Comparison of ENCODE assay signal across 26 cellular contexts in genomic region chr21:46437096-46437498, GRCh38. TPM values are rescaled to one million over a fixed set of nuclear protein-coding genes. Genes with fewer than 3 reads are reported as not detected.
DNase-seq lines count a peak whose midpoint lies in the region; ATAC-seq, FAIRE-seq and TF ChIP-seq lines count a peak whose summit lies in the region.
"Had no signal": no experiment of that assay in that cellular context is flagged by ENCODE, and none has a peak within 500 bp of the region (broad histone marks: within the 10 kb centered on the region; RNA-seq: fewer than 3 reads in every experiment).

No MANE protein-coding gene starts in this region.

- no peak overlapping the region for H2BK15ac ChIP-seq in mesenchymal stem cell (ENCODE audit: low read depth, poor library complexity, severe bottlenecking)

- no peak overlapping the region for H3K23ac ChIP-seq in mesenchymal stem cell (ENCODE audit: low read length in 2 of 2)

- H3K4me2 ChIP-seq in K562 (ENCODE audit: insufficient read depth, low read length) (no peak overlapping the region), mesenchymal stem cell (ENCODE audit: low read length, poor library complexity, severe bottlenecking) (no peak overlapping the region)

- no peak overlapping the region for H3K18ac ChIP-seq in mesenchymal stem cell (ENCODE audit: low read depth in 1 of 2, low read length in 2 of 2)

- H3K9me3 Mint-ChIP-seq in CD8-positive, alpha-beta T cell: no peaks in the 10 kb centered on the region
- H3K9me3 Mint-ChIP-seq: activated CD4-positive, alpha-beta T cell treated with anti-CD3 and anti-CD28 coated beads, Interleukin-2, amount 10 ng/mL, durations not matched to agents 24 days and 14 days; activated naive CD4-positive, alpha-beta T cell treated with anti-CD3 and anti-CD28 coated beads, Interleukin-2, amount 50 U/mL, for 72 hours; activated T-helper 2 cell treated with anti-CD3 and anti-CD28 coated beads, Interferon-gamma antibody, Interleukin-2, Interleukin-4, amounts not matched to agents 10 μg/mL and 5 μg/mL and 100 μg/mL, durations not matched to agents 14 hours and 24 hours and 36 hours; nephron had no signal

- H2BK120ac ChIP-seq in mesenchymal stem cell (ENCODE audit: low read depth, low read length): no peak overlapping the region

- ATAC-seq in CD8-positive, alpha-beta T cell: no peak
- no peak for ATAC-seq in K562
- no peak for ATAC-seq in HG02938 (IDR thresholded peaks at IDR 0.05; ENCODE audit: unreplicated experiment)
- ATAC-seq: activated naive CD4-positive, alpha-beta T cell treated with anti-CD3 and anti-CD28 coated beads, Interleukin-2, amount 50 U/mL, for 72 hours; T-helper 17 cell had no signal

- POLR2A ChIA-PET in CD8-positive, alpha-beta T cell (lab: Charles Lee): interaction anchor here (0.8 to 1.9 kb wide), 3 partner anchors 12 to 147 kb away, joined by 3 to 14 read pairs (median 4); no protein-coding TSS in a partner anchor
- POLR2A ChIA-PET in HEK293 (lab: Yijun Ruan, JAX): no interaction called here
- POLR2A ChIA-PET in K562 (lab: Yijun Ruan, JAX): interaction anchor here (0.6 kb wide), 2 partner anchors 8 to 1300 kb away, joined by 3 read pairs; no protein-coding TSS in a partner anchor

- peaks cover 25% of the 10 kb centered on the region for H3K4me1 ChIP-seq in CD8-positive, alpha-beta T cell (ENCODE audit: insufficient read depth, low read length)
- H3K4me1 ChIP-seq in HEK293 (ENCODE audit: control insufficient read depth, insufficient read depth, low read length) (no peaks in the 10 kb centered on the region), K562 (replicated peaks in 1 of 2; ENCODE audit: control insufficient read depth in 2 of 2, insufficient read depth in 2 of 2, low read length in 2 of 2) (peaks cover 0 to 6% of the 10 kb centered on the region in 2 experiments; a peak in 1 of 5 replicates), mesenchymal stem cell (ENCODE audit: control insufficient read depth, insufficient read depth, low read depth, low read length) (no peaks in the 10 kb centered on the region)
- H3K4me1 ChIP-seq: sigmoid colon had no signal

- H3K9me1 ChIP-seq in K562 (ENCODE audit: control insufficient read depth, insufficient read depth, low read length): no peaks in the 10 kb centered on the region

- H3K14ac ChIP-seq in mesenchymal stem cell (ENCODE audit: low read length in 2 of 2): no peak overlapping the region

- intact Hi-C loops in CD8-positive, alpha-beta T cell (cut with DNase I, micrococcal nuclease): loop anchor here in 1 of 2 experiments (2.0 kb wide), 1 partner anchor 22 kb away; the partner anchor contains the start of gene DIP2A
- intact Hi-C loops in K562 (cut with micrococcal nuclease): no loop called here

- no peak for DNase-seq in CD8-positive, alpha-beta T cell
- DNase-seq in K562 (ENCODE audit: extremely low read depth in 1 of 4, low spot score in 3 of 4) (no peak), mesenchymal stem cell (no peak), NCI-H446 treated with DMSO at 0.1 percent for 48 hours (lab: John Stamatoyannopoulos, UW) (no peak)
- DNase-seq in activated CD4-positive, alpha-beta T cell treated with anti-CD3 and anti-CD28 coated beads, Interleukin-2, amount 50 U/mL, for 4 hours: no peak
- DNase-seq: activated CD4-positive, alpha-beta T cell treated with anti-CD3 and anti-CD28 coated beads, Interleukin-2, amount 10 ng/mL, durations not matched to agents 24 days and 14 days; cerebellar nuclear complex; effector CD4-positive, alpha-beta T cell; erythroblast; heart left ventricle; midbrain; NCI-H1048; NCI-H1694 treated with DMSO at 0.1 percent for 48 hours; NCI-H2171; NCI-H69; RPMI8226; sigmoid colon; stimulated activated CD4-positive, alpha-beta T cell treated with anti-CD3 and anti-CD28 coated beads, Interleukin-15, amount 100 ng/mL, for 24 hours; T-helper 17 cell; trophoblast cell had no signal

- TF ChIP-seq RAD21 in K562 (CRISPR knock-in tag; conservative IDR thresholded peaks at IDR 0.05 in 1 of 2, IDR thresholded peaks at IDR 0.05 in 1 of 2): no peak

- peak overlapping the region; percentile 45 for H4K91ac ChIP-seq in mesenchymal stem cell (ENCODE audit: low read length)

- no peak for TF ChIP-seq POLR2A in K562 (conservative IDR thresholded peaks at IDR 0.05)

- no peak overlapping the region for H2AK5ac ChIP-seq in mesenchymal stem cell (ENCODE audit: low read length, severe bottlenecking)

- H3K36me3 ChIP-seq in CD8-positive, alpha-beta T cell (ENCODE audit: insufficient read depth, low read length): peaks cover 16% of the 10 kb centered on the region
- H3K36me3 ChIP-seq in HEK293 (ENCODE audit: control insufficient read depth in 2 of 2, insufficient read depth in 1 of 2, low read length in 2 of 2): peaks cover 41 to 86% of the 10 kb centered on the region in 2 experiments
- H3K36me3 ChIP-seq in K562 (ENCODE audit: control insufficient read depth, insufficient read depth, low read length): peaks cover 80% of the 10 kb centered on the region
- H3K36me3 ChIP-seq in mesenchymal stem cell (ENCODE audit: control insufficient read depth in 1 of 2, insufficient read depth in 2 of 2, low read depth in 1 of 2, low read length in 2 of 2): peaks cover 71 to 80% of the 10 kb centered on the region in 2 experiments

- BruUV-seq in K562 (replicated peaks; lab: Mats Ljungman, UMichigan): no TSS peak

- H3K4ac ChIP-seq in mesenchymal stem cell (ENCODE audit: low read depth in 1 of 2, low read length in 2 of 2): no peak overlapping the region

- H3K9me3 ChIP-seq in CD8-positive, alpha-beta T cell (ENCODE audit: low read length): no peaks in the 10 kb centered on the region
- H3K9me3 ChIP-seq in HEK293 (ENCODE audit: control insufficient read depth, insufficient read depth, low read depth, low read length): no peaks in the 10 kb centered on the region
- no peaks in the 10 kb centered on the region for H3K9me3 ChIP-seq in K562 (replicated peaks; ENCODE audit: control insufficient read depth, insufficient read depth, low read depth, low read length)
- no peaks in the 10 kb centered on the region for H3K9me3 ChIP-seq in mesenchymal stem cell (ENCODE audit: control insufficient read depth, low read length)
- H3K9me3 ChIP-seq: heart left ventricle, sigmoid colon had no signal

- no peaks in the 10 kb centered on the region for H4K20me1 ChIP-seq in K562 (replicated peaks; ENCODE audit: control insufficient read depth, insufficient read depth, low read length)

- no peak overlapping the region for H3K9ac ChIP-seq in K562 (ENCODE audit: insufficient read depth in 1 of 2, low read depth in 2 of 2, low read length in 2 of 2)
- H3K9ac ChIP-seq in mesenchymal stem cell (ENCODE audit: low read length): no peak overlapping the region

- H3K27me3 Mint-ChIP-seq in CD8-positive, alpha-beta T cell (ENCODE audit: low read depth): no peaks in the 10 kb centered on the region
- H3K27me3 Mint-ChIP-seq: activated CD4-positive, alpha-beta T cell treated with anti-CD3 and anti-CD28 coated beads, Interleukin-2, amount 10 ng/mL, durations not matched to agents 24 days and 14 days; T-helper 17 cell had no signal

- H3K4me1 Mint-ChIP-seq in CD8-positive, alpha-beta T cell (ENCODE audit: low read depth): peaks cover 21% of the 10 kb centered on the region
- H3K4me1 Mint-ChIP-seq: activated CD4-positive, alpha-beta T cell treated with anti-CD3 and anti-CD28 coated beads, Interleukin-2, amount 10 ng/mL, durations not matched to agents 24 days and 14 days; nephron; T-helper 17 cell had no signal

- H3K79me1 ChIP-seq in mesenchymal stem cell (replicated peaks; ENCODE audit: low read length, poor library complexity, severe bottlenecking): peaks cover 24% of the 10 kb centered on the region

- H4K8ac ChIP-seq in mesenchymal stem cell (ENCODE audit: low read length): no peak overlapping the region

- H2AFZ ChIP-seq in K562 (ENCODE audit: low read depth, low read length) (no peak overlapping the region), mesenchymal stem cell (ENCODE audit: low read depth, low read length) (no peak overlapping the region)

- no peak for TF ChIP-seq CTCF in CD8-positive, alpha-beta T cell (IDR thresholded peaks at IDR 0.05)
- TF ChIP-seq CTCF in HEK293 (tag by site-specific recombination; IDR thresholded peaks at IDR 0.05) (no peak), K562 (IDR thresholded peaks at IDR 0.05 in 2 of 3, conservative IDR thresholded peaks at IDR 0.05 in 1 of 3; ENCODE audit: insufficient read depth in 2 of 3, low read depth in 1 of 3, low read length in 3 of 3) (no peak)

- TF ChIP-seq EP300 in K562 (IDR thresholded peaks at IDR 0.05; ENCODE audit: low read length): no peak

- H3K27ac ChIP-seq in CD8-positive, alpha-beta T cell (ENCODE audit: low read depth, low read length): peak overlapping the region; percentile 28
- H3K27ac ChIP-seq in HEK293 (ENCODE audit: extremely low read depth, low read depth, low read length): no peak overlapping the region
- no peak overlapping the region for H3K27ac ChIP-seq in K562 (ENCODE audit: extremely low read depth, low read depth, low read length)
- no peak overlapping the region for H3K27ac ChIP-seq in mesenchymal stem cell (ENCODE audit: low read length, poor library complexity, severe bottlenecking)
- H3K27ac ChIP-seq: C4-2B, heart left ventricle, sigmoid colon had no signal

- no peaks in the 10 kb centered on the region for H3K27me3 ChIP-seq in CD8-positive, alpha-beta T cell (ENCODE audit: insufficient read depth, low read length)
- H3K27me3 ChIP-seq in K562 (ENCODE audit: control insufficient read depth in 2 of 2, insufficient read depth in 2 of 2, low read length in 2 of 2) (no peaks in the 10 kb centered on the region), mesenchymal stem cell (ENCODE audit: control insufficient read depth in 1 of 2, insufficient read depth in 1 of 2, low read length in 2 of 2) (no peaks in the 10 kb centered on the region)
- H3K27me3 ChIP-seq: heart left ventricle, sigmoid colon had no signal

- peak overlapping the region; percentile 6 for H3K4me3 ChIP-seq in CD8-positive, alpha-beta T cell (ENCODE audit: low read depth, low read length)
- H3K4me3 ChIP-seq in HEK293 (ENCODE audit: low read depth, low read length): no peak overlapping the region
- no peak overlapping the region for H3K4me3 ChIP-seq in K562
- no peak overlapping the region for H3K4me3 ChIP-seq in mesenchymal stem cell (ENCODE audit: insufficient read depth in 1 of 2, low read depth in 1 of 2, low read length in 2 of 2)
- H3K4me3 ChIP-seq: heart left ventricle, sigmoid colon had no signal

- peak overlapping the region; percentile 63 for H3K4me3 Mint-ChIP-seq in CD8-positive, alpha-beta T cell
- H3K4me3 Mint-ChIP-seq: activated CD4-positive, alpha-beta T cell treated with anti-CD3 and anti-CD28 coated beads, Interleukin-2, amount 10 ng/mL, durations not matched to agents 24 days and 14 days; nephron; T-helper 17 cell had no signal

- no peak overlapping the region for H2BK5ac ChIP-seq in mesenchymal stem cell (ENCODE audit: low read depth, low read length, poor library complexity, severe bottlenecking)

- peaks cover 75% of the 10 kb centered on the region for H3K36me3 Mint-ChIP-seq in CD8-positive, alpha-beta T cell

- no peaks in the 10 kb centered on the region for H3K79me2 ChIP-seq in K562 (ENCODE audit: control insufficient read depth, insufficient read depth, low read length)

- in situ Hi-C loops in K562 (cut with MboI): no loop called here

- no peak for FAIRE-seq in K562 (lab: Jason Lieb, UNC)

- H3K27ac Mint-ChIP-seq in CD8-positive, alpha-beta T cell: peak overlapping the region; percentile 89
- H3K27ac Mint-ChIP-seq: activated CD4-positive, alpha-beta T cell treated with anti-CD3 and anti-CD28 coated beads, Interleukin-2, amount 10 ng/mL, durations not matched to agents 24 days and 14 days; activated T-helper 2 cell treated with anti-CD3 and anti-CD28 coated beads, Interferon-gamma antibody, Interleukin-2, Interleukin-4, amounts not matched to agents 10 μg/mL and 5 μg/mL and 100 μg/mL, durations not matched to agents 14 hours and 24 hours and 36 hours; nephron; T-helper 17 cell had no signal

- 97% methylated on average over 12 of the region's 13 CpGs for WGBS in K562 (ENCODE audit: insufficient coverage, low coverage, missing lambda C conversion rate)
- 96% methylated on average over 13 of the region's 13 CpGs for WGBS in mesenchymal stem cell

- no peak overlapping the region for H2BK12ac ChIP-seq in mesenchymal stem cell (ENCODE audit: low read length in 2 of 2)

- CTCF ChIA-PET in CD8-positive, alpha-beta T cell (lab: Charles Lee): interaction anchor here (0.8 to 1.6 kb wide), 2 partner anchors 11 to 208 kb away, joined by 3 to 4 read pairs; no protein-coding TSS in a partner anchor
- CTCF ChIA-PET in HEK293 (lab: Yijun Ruan, JAX): interaction anchor here (0.7 kb wide), 1 partner anchor 192 kb away, joined by 3 read pairs; no protein-coding TSS in a partner anchor
- CTCF ChIA-PET in K562 (lab: Yijun Ruan, JAX; ENCODE audit: low intra/inter-chr PET ratio): no interaction called here

RNA-seq across cellular contexts. Expression of gene DIP2A, which starts 21.6 kb away (rescaled TPM):
- total RNA-seq in CD8-positive, alpha-beta T cell: 10 to 100 TPM; 59.5 to 62.3 TPM
- total RNA-seq in K562 (2011; cell fraction: chromatin; rRNA removed; ENCODE audit: low replicate concordance): 344 and 474 TPM in 2 replicates
- total RNA-seq in K562 (2011; cell fraction: nucleolus; rRNA removed): 211 and 231 TPM in 2 replicates
- 245 and 258 TPM in 2 replicates for total RNA-seq in K562 (2011; cell fraction: nucleoplasm; rRNA removed)
- 13.8 and 19.7 TPM in 2 replicates for total RNA-seq in K562 (2014; rRNA removed)
- 14.9 and 19.1 TPM in 2 replicates for total RNA-seq in K562 (2014; rRNA removed; fragmentation: Illumina TruSeq; extraction: Trizol)
- 19.6 and 20.3 TPM in 2 replicates for total RNA-seq in K562 (2015; rRNA removed; fragmentation: Illumina TruSeq; extraction: Trizol)
- 31.1 and 32.3 TPM in 2 replicates for total RNA-seq in K562 (2021)
- 34.5 and 41.3 TPM in 2 replicates for polyA plus RNA-seq in K562 (2011; rRNA removed)
- polyA plus RNA-seq in K562 (2011; cell fraction: cytosol; rRNA removed): 22.5 and 24.1 TPM in 2 replicates
- 167 and 196 TPM in 2 replicates for polyA plus RNA-seq in K562 (2011; cell fraction: nucleus; rRNA removed)
- polyA plus RNA-seq in K562 (2012): 21.7 and 36.7 TPM in 2 replicates
- polyA plus RNA-seq in K562 (2014; fragmentation: Illumina TruSeq; extraction: Trizol): 21.3 and 23.9 TPM in 2 replicates
- polyA plus RNA-seq in K562 (2014; fragmentation: Nextera tagmentation; extraction: Ambion mirVana): 1 to 10 TPM; 4.3 to 4.6 TPM
- 30.0 and 31.1 TPM in 2 replicates for polyA plus RNA-seq in K562 (2014; rRNA removed)
- polyA minus RNA-seq in K562 (2011; rRNA and poly(A)+ RNA removed): 48.3 and 48.8 TPM in 2 replicates
- polyA minus RNA-seq in K562 (2011; cell fraction: cytosol; rRNA and poly(A)+ RNA removed): 21.6 and 23.7 TPM in 2 replicates
- polyA minus RNA-seq in K562 (2011; cell fraction: nucleus; rRNA and poly(A)+ RNA removed): 89.9 and 113 TPM in 2 replicates
- polyA plus RNA-seq in mesenchymal stem cell (2013, experiment 1 of 2): 14.2 TPM
- 13.3 TPM for polyA plus RNA-seq in mesenchymal stem cell (2013, experiment 2 of 2)
